8 cellular contexts compared by ENCODE assay signal in genomic region chr3:49120438-49121135, GRCh38. TPM values are rescaled to one million over a fixed set of nuclear protein-coding genes. Genes with fewer than 3 reads are reported as not detected.
DNase-seq lines count a peak whose midpoint lies in the region; ATAC-seq, FAIRE-seq and TF ChIP-seq lines count a peak whose summit lies in the region.

TSS of gene USP19 (minus strand) at chr3:49120823. CDS start at chr3:49119145, 1,678 bp downstream.

- FAIRE-seq in keratinocyte (lab: Jason Lieb, UNC) = peak; percentile 32

- no peaks in the 10 kb centered on the region for H3K9me3 Mint-ChIP-seq in central memory CD8-positive, alpha-beta T cell

- H3K4me3 Mint-ChIP-seq in central memory CD8-positive, alpha-beta T cell = peak within 1 kb of the TSS; percentile 81

- H3K4me1 ChIP-seq in keratinocyte (ENCODE audit: control insufficient read depth, extremely low read depth, insufficient read depth, low read length) = peaks cover 13% of the 10 kb centered on the region

- no peaks in the 10 kb centered on the region for H3K27me3 ChIP-seq in keratinocyte (ENCODE audit: control insufficient read depth, extremely low read depth, insufficient read depth, low read length)

- in situ Hi-C loops in ACHN (cut with HindIII; ENCODE audit: low pct_ligation_motif_present, low pct_unique_long_range_greater_than_20kb, low sequenced_read_pairs) = no loop called here

- no peak for TF ChIP-seq CTCF in keratinocyte (optimal IDR thresholded peaks at IDR 0.05 in 1 of 3, IDR thresholded peaks at IDR 0.05 in 1 of 3, conservative IDR thresholded peaks at IDR 0.05 in 1 of 3; ENCODE audit: extremely low read depth in 1 of 3, insufficient read depth in 2 of 3, low read length in 3 of 3)

- ATAC-seq in GM18858 (IDR thresholded peaks at IDR 0.05; ENCODE audit: unreplicated experiment) (peak; percentile 79), HG03097 (IDR thresholded peaks at IDR 0.05; ENCODE audit: low FRiP score, unreplicated experiment) (peak; percentile 68)
- peak; percentile 89 for ATAC-seq in central memory CD8-positive, alpha-beta T cell (replicated peaks; ENCODE audit: extremely low read depth, poor library complexity, severe bottlenecking)

- H4K20me1 ChIP-seq in keratinocyte (ENCODE audit: control insufficient read depth, extremely low read depth, insufficient read depth, low read length) = no peaks in the 10 kb centered on the region

- H3K27ac ChIP-seq in keratinocyte (ENCODE audit: control insufficient read depth, insufficient read depth, low read length) = peak within 1 kb of the TSS; percentile 71

- H3K36me3 ChIP-seq in keratinocyte (ENCODE audit: control insufficient read depth in 2 of 2, extremely low read depth in 1 of 2, insufficient read depth in 2 of 2, low read length in 2 of 2) = peaks cover 50 to 56% of the 10 kb centered on the region in 2 experiments

- H2AFZ ChIP-seq in keratinocyte (ENCODE audit: control insufficient read depth, low read length) = peak within 1 kb of the TSS; percentile 73

- dilution Hi-C loops in keratinocyte (cut with MboI; ENCODE audit: extremely low pct_ligation_motif_present, low sequenced_read_pairs) = no loop called here

- H3K27ac Mint-ChIP-seq in central memory CD8-positive, alpha-beta T cell (ENCODE audit: low read depth) = peak within 1 kb of the TSS; percentile 89

- peaks cover 20% of the 10 kb centered on the region for H3K4me1 Mint-ChIP-seq in central memory CD8-positive, alpha-beta T cell

- no peaks in the 10 kb centered on the region for H3K27me3 Mint-ChIP-seq in central memory CD8-positive, alpha-beta T cell

- H3K79me2 ChIP-seq in keratinocyte (ENCODE audit: control insufficient read depth, insufficient read depth, low read length) = peaks cover 15% of the 10 kb centered on the region

- no peaks in the 10 kb centered on the region for H3K9me3 ChIP-seq in keratinocyte (ENCODE audit: control insufficient read depth, low read depth, low read length)

- H3K4me3 ChIP-seq in keratinocyte (ENCODE audit: control insufficient read depth in 2 of 3, extremely low read depth in 1 of 3, insufficient read depth in 2 of 3, low read depth in 1 of 3, low read length in 3 of 3) = peak within 1 kb of the TSS; percentile 64 to 93 (median 82)

- peak within 1 kb of the TSS; percentile 100 for H3K4me2 ChIP-seq in keratinocyte (ENCODE audit: control insufficient read depth, extremely low read depth, insufficient read depth, low read depth, low read length)

- peak within 1 kb of the TSS; percentile 91 for H3K9ac ChIP-seq in keratinocyte (ENCODE audit: control insufficient read depth, extremely low read depth, insufficient read depth, low read length)

- DNase-seq in ACHN = peak; percentile 89
- peak; percentile 55 to 86 for DNase-seq in NCI-H446 (lab: John Stamatoyannopoulos, UW)
- peak; percentile 89 for DNase-seq in activated CD4-positive, CD25-positive, alpha-beta regulatory T cell treated with anti-CD3 and anti-CD28 coated beads, Interleukin-2, amount 50 U/mL, for 16 hours (ENCODE audit: low read depth, low spot score)
- DNase-seq in central memory CD8-positive, alpha-beta T cell (ENCODE audit: low spot score in 2 of 2) = peak; percentile 89 to 91
- DNase-seq in keratinocyte (ENCODE audit: low read depth, low spot score) = no peak
- DNase-seq in stimulated activated CD4-positive, alpha-beta T cell treated with anti-CD3 and anti-CD28 coated beads, Interleukin-15, amount 100 ng/mL, for 1 hour (ENCODE audit: low read depth in 1 of 2, low spot score in 1 of 2) = peak; percentile 83 to 92

- H3K9me1 ChIP-seq in keratinocyte (ENCODE audit: control insufficient read depth, extremely low read depth, insufficient read depth, low read length) = peaks cover 2% of the 10 kb centered on the region

- peaks cover 24% of the 10 kb centered on the region for H3K36me3 Mint-ChIP-seq in central memory CD8-positive, alpha-beta T cell (ENCODE audit: insufficient read depth)

RNA-seq across cellular contexts. Expression of gene USP19, which starts in this region (rescaled TPM):
- 21.2 to 31.5 TPM (median 23.1 TPM) in 3 replicates for polyA plus RNA-seq in keratinocyte
- polyA plus RNA-seq in keratinocyte (2011; ENCODE audit: low read depth) = 35.5 TPM
- polyA plus RNA-seq in keratinocyte (2011; cell fraction: cytosol; rRNA removed) = 13.6 and 18.6 TPM in 2 replicates
- polyA plus RNA-seq in keratinocyte (2011; cell fraction: nucleus; rRNA removed) = 45.9 and 55.6 TPM in 2 replicates
- 18.7 and 20.6 TPM in 2 replicates for polyA plus RNA-seq in keratinocyte (2012; ENCODE audit: low replicate concordance)
- polyA minus RNA-seq in keratinocyte = 53.1 to 71.7 TPM (median 68.1 TPM) in 3 replicates
- polyA minus RNA-seq in keratinocyte (2011; cell fraction: cytosol; rRNA and poly(A)+ RNA removed) = 28.0 TPM
- polyA minus RNA-seq in keratinocyte (2011; cell fraction: nucleus; rRNA and poly(A)+ RNA removed) = 38.9 and 46.4 TPM in 2 replicates
